Comparison of ENCODE assay signal across 8 cellular contexts in the genomic region with DNA sequence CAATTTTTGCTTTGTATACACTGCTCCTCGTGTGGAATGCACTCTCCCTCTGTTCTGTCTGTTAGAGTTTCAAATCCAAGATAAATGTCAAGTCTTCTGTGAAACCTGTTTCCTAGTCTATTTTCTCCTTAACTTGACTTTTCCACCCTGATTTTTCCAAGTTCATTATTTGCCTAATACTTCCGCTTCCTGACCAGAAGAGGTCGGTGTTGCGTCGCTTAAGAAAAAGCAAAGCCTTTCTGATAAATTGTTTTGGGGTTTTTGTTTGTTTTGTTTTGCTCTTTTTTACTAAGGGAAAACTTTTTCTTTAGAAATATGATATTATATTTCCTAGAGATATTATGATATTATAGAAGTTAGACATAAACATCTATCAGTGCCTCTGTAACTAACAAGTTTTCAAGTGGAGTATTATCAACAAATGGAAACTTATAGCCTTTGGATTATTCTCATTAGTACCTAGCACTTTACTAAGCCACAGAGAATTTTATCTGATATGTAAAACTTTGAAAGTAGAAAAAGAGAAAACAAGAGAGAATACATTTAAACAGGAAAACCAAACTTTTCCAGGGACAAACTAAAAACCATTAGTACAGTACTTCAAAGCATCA. TPM values are rescaled to one million over a fixed set of nuclear protein-coding genes. Genes with fewer than 3 reads are reported as not detected.
A peak's percentile ranks its signal among the peaks of the same experiment; 100 is the strongest.
DNase-seq lines count a peak whose midpoint lies in the region; ATAC-seq and TF ChIP-seq lines count a peak whose summit lies in the region.

No MANE protein-coding gene starts in this region.

- CTCF ChIA-PET in activated CD4-positive, alpha-beta T cell treated with anti-CD3 and anti-CD28 coated beads for 36 hours (lab: Charles Lee), result interaction anchor here (0.7 to 1.5 kb wide), 4 partner anchors 22 to 253 kb away, joined by 3 to 5 read pairs (median 4); no protein-coding TSS in a partner anchor

- H3K4me3 ChIP-seq in fibroblast of villous mesenchyme (ENCODE audit: low read depth, low read length), result no peak overlapping the region

- in situ Hi-C loops in KBM-7 (cut with MboI; ENCODE audit: low pct_unique_long_range_greater_than_20kb, low sequenced_read_pairs), result no loop called here

- intact Hi-C loops in activated CD4-positive, alpha-beta T cell treated with anti-CD3 and anti-CD28 coated beads for 36 hours (cut with DNase I, micrococcal nuclease), result loop anchor here (1.0 to 5.0 kb wide), 5 partner anchors 124 to 837 kb away; no protein-coding TSS in a partner anchor

- peaks cover 5% of the 10 kb centered on the region for H3K4me1 Mint-ChIP-seq in activated CD4-positive, alpha-beta T cell treated with anti-CD3 and anti-CD28 coated beads for 36 hours

- H3K36me3 Mint-ChIP-seq in activated CD4-positive, alpha-beta T cell treated with anti-CD3 and anti-CD28 coated beads for 36 hours (ENCODE audit: low read depth), result no peaks in the 10 kb centered on the region

- POLR2A ChIA-PET in activated CD4-positive, alpha-beta T cell treated with anti-CD3 and anti-CD28 coated beads for 36 hours (lab: Charles Lee), result no interaction called here

- H3K9me3 Mint-ChIP-seq in activated CD4-positive, alpha-beta T cell treated with anti-CD3 and anti-CD28 coated beads for 36 hours (ENCODE audit: low read depth), result no peaks in the 10 kb centered on the region

- peak; percentile 52 for DNase-seq in activated CD4-positive, alpha-beta T cell treated with anti-CD3 and anti-CD28 coated beads for 36 hours
- DNase-seq in activated CD4-positive, alpha-beta T cell treated with anti-CD3 and anti-CD28 coated beads for 1 hour, result no peak
- peak; percentile 40 for DNase-seq in KBM-7
- peak; percentile 18 for DNase-seq in T-helper 9 cell
- peak; percentile 66 for DNase-seq in fibroblast of villous mesenchyme (ENCODE audit: low read depth)
- peak; percentile 49 for DNase-seq in renal cortical epithelial cell (ENCODE audit: low read depth)

- TF ChIP-seq CTCF in fibroblast of villous mesenchyme (IDR thresholded peaks at IDR 0.05; ENCODE audit: insufficient read depth, low read depth, low read length), result peak; percentile 83

- H3K27me3 Mint-ChIP-seq in activated CD4-positive, alpha-beta T cell treated with anti-CD3 and anti-CD28 coated beads for 36 hours, result peaks cover 2% of the 10 kb centered on the region

- no peak for ATAC-seq in activated CD4-positive, alpha-beta T cell treated with anti-CD3 and anti-CD28 coated beads for 36 hours
- ATAC-seq in HG02642 (IDR thresholded peaks at IDR 0.05; ENCODE audit: poor library complexity, unreplicated experiment), result no peak
- no peak for ATAC-seq in GM18519 (IDR thresholded peaks at IDR 0.05; ENCODE audit: low FRiP score, unreplicated experiment)

- no peak overlapping the region for H3K4me3 Mint-ChIP-seq in activated CD4-positive, alpha-beta T cell treated with anti-CD3 and anti-CD28 coated beads for 36 hours

- H3K27ac Mint-ChIP-seq in activated CD4-positive, alpha-beta T cell treated with anti-CD3 and anti-CD28 coated beads for 36 hours, result no peak overlapping the region

RNA-seq across cellular contexts. Expression of a gene that starts 55.8 kb away (rescaled TPM):
- total RNA-seq in activated CD4-positive, alpha-beta T cell treated with anti-CD3 and anti-CD28 coated beads for 36 hours, result 10 to 100 TPM; 41.4 to 49.1 TPM
- 55.4 and 71.2 TPM in 2 replicates for total RNA-seq in fibroblast of villous mesenchyme
- 66.9 and 70.2 TPM in 2 replicates for total RNA-seq in renal cortical epithelial cell
